ENCODE assay signal across 8 cellular contexts in genomic region chr1:228004331-228004871, GRCh38. TPM values are rescaled to one million over a fixed set of nuclear protein-coding genes. Genes with fewer than 3 reads are reported as not detected.
A peak's percentile ranks its signal among the peaks of the same experiment; 100 is the strongest.
DNase-seq lines count a peak whose midpoint lies in the region; ATAC-seq and TF ChIP-seq lines count a peak whose summit lies in the region.

No MANE protein-coding gene starts in this region.

- H3K4me3 ChIP-seq in BJ (ENCODE audit: low read depth, low read length), result no peak overlapping the region

- H3K4me3 Mint-ChIP-seq in stimulated activated effector memory CD8-positive, alpha-beta T cell treated with anti-CD3 and anti-CD28 coated beads, Interleukin-12 subunit alpha, Interleukin-12 subunit beta, amount 100 ng/mL, for 72 hours, result no peak overlapping the region

- POLR2A ChIA-PET in BJ (lab: Charles Lee), result no interaction called here

- no peaks in the 10 kb centered on the region for H3K36me3 Mint-ChIP-seq in stimulated activated effector memory CD8-positive, alpha-beta T cell treated with anti-CD3 and anti-CD28 coated beads, Interleukin-12 subunit alpha, Interleukin-12 subunit beta, amount 100 ng/mL, for 72 hours

- peak; percentile 49 for ATAC-seq in GM19452 (IDR thresholded peaks at IDR 0.05; ENCODE audit: unreplicated experiment)
- peak; percentile 63 for ATAC-seq in stimulated activated effector memory CD8-positive, alpha-beta T cell treated with anti-CD3 and anti-CD28 coated beads, Interleukin-12 subunit alpha, Interleukin-12 subunit beta, amount 100 ng/mL, for 72 hours
- ATAC-seq in HG03139 (IDR thresholded peaks at IDR 0.05; ENCODE audit: unreplicated experiment), result no peak
- ATAC-seq in HG02885 (IDR thresholded peaks at IDR 0.05; ENCODE audit: poor library complexity, unreplicated experiment), result no peak

- no peak overlapping the region for H3K27ac Mint-ChIP-seq in stimulated activated effector memory CD8-positive, alpha-beta T cell treated with anti-CD3 and anti-CD28 coated beads, Interleukin-12 subunit alpha, Interleukin-12 subunit beta, amount 100 ng/mL, for 72 hours

- TF ChIP-seq CTCF in BJ (IDR thresholded peaks at IDR 0.05; ENCODE audit: insufficient read depth, low read depth, low read length), result peak; percentile 55

- DNase-seq in BJ (ENCODE audit: low read depth), result no peak
- peak; percentile 28 for DNase-seq in RPMI7951 (ENCODE audit: low read depth)
- peak; percentile 29 for DNase-seq in glomerular visceral epithelial cell (ENCODE audit: extremely low spot score)
- peak in 1 of 2 donors; percentile 50 for DNase-seq in stimulated activated effector memory CD8-positive, alpha-beta T cell treated with anti-CD3 and anti-CD28 coated beads, Interleukin-12 subunit alpha, Interleukin-12 subunit beta, amount 100 ng/mL, for 72 hours (ENCODE audit: low spot score in 2 of 2)
- no peak for DNase-seq in inferior parietal cortex (ENCODE audit: extremely low spot score)

- H3K27me3 ChIP-seq in BJ (ENCODE audit: control insufficient read depth, insufficient read depth, low read length), result peaks cover 36% of the 10 kb centered on the region

- H3K9me3 Mint-ChIP-seq in stimulated activated effector memory CD8-positive, alpha-beta T cell treated with anti-CD3 and anti-CD28 coated beads, Interleukin-12 subunit alpha, Interleukin-12 subunit beta, amount 100 ng/mL, for 72 hours, result no peaks in the 10 kb centered on the region

- CTCF ChIA-PET in BJ (lab: Yijun Ruan, JAX), result interaction anchor here (0.6 to 2.9 kb wide), 11 partner anchors 10 to 511 kb away, joined by 3 to 9 read pairs (median 3); no protein-coding TSS in a partner anchor

- peaks cover 9% of the 10 kb centered on the region for H3K4me1 Mint-ChIP-seq in stimulated activated effector memory CD8-positive, alpha-beta T cell treated with anti-CD3 and anti-CD28 coated beads, Interleukin-12 subunit alpha, Interleukin-12 subunit beta, amount 100 ng/mL, for 72 hours

- H3K36me3 ChIP-seq in BJ (ENCODE audit: control insufficient read depth, insufficient read depth, low read length), result no peaks in the 10 kb centered on the region

RNA-seq across cellular contexts. Expression of gene WNT3A, which starts 2.4 kb away (rescaled TPM):
- polyA plus RNA-seq in BJ (2011; rRNA removed), result not detected in 2 replicates
- not detected in 2 replicates for polyA minus RNA-seq in BJ (2011; rRNA and poly(A)+ RNA removed)
- not detected in 2 replicates for total RNA-seq in RPMI7951 (2014; rRNA removed; shearing (Covaris generic))

RNA-seq across cellular contexts. Expression of gene WNT9A, which starts 56.7 kb away (rescaled TPM):
- 0.85 and 1.5 TPM in 2 replicates for polyA plus RNA-seq in BJ (2011; rRNA removed)
- polyA minus RNA-seq in BJ (2011; rRNA and poly(A)+ RNA removed), result 0.57 TPM in 2 replicates
- total RNA-seq in RPMI7951 (2014; rRNA removed; shearing (Covaris generic)), result 9.5 and 14.0 TPM in 2 replicates

Comparison
In these comparisons a context has a peak if more than half of its experiments do, and no peak if none do; other contexts are left out.
1. DNase-seq: peak in RPMI7951 (single experiment) and glomerular visceral epithelial cell (single experiment); none in BJ (single experiment) and inferior parietal cortex (single experiment).
2. ATAC-seq: peak in GM19452 (single experiment) and stimulated activated effector memory CD8-positive, alpha-beta T cell treated with anti-CD3 and anti-CD28 coated beads, Interleukin-12 subunit alpha, Interleukin-12 subunit beta, amount 100 ng/mL, for 72 hours (single experiment); none in HG03139 (single experiment) and HG02885 (single experiment).